Comparison of ENCODE assay signal across 12 cellular contexts in the genomic region with DNA sequence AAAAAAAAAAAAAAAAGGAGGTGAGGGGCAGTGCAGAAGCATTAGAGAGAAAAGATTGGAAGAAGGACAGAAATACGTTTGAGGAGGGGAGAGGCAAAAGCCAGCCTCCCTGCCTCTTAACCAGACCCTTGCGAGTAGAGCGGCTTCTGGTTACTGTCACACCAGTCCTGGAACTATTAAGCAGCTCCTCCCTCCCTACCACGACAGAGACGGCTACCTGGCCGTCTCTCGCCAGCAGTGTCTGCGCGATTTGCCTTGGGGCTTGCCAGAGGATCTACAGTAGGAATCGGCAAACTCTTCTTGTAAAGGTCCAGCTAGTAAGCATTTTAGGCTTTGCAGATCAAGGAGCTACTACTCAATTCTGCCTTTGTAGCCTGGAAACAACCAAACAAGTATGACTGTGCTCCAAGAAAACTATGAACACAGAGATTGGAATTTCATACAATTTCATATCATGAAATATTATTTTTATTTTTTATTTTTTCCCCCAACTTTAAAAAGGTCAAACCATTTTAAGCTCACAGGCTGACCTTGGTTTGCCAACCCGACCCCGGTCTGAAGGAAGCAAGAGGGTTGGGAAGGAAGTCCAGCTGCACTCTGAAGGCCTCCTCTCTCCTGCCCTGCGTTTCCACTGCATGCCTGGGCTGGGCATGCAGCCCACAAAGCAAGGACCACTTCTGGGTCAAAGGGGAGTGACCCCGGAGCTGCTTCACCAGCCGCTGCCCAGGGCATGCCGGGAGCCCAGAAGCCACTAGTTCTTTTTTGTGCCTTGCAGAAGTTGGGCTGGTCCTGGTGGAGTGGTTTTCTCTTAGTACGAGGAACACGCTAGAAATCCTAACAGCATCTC.
"Had no signal": no experiment of that assay in that cellular context is flagged by ENCODE, and none has a peak within 500 bp of the region (broad histone marks: within the 10 kb centered on the region; RNA-seq: fewer than 3 reads in every experiment).

No MANE protein-coding gene starts in this region.

- H3K9me3 ChIP-seq: esophagus muscularis mucosa, ovary, tibial artery had no signal

- H3K4me3 ChIP-seq: esophagus muscularis mucosa, ovary, tibial artery had no signal

- H3K27me3 ChIP-seq: esophagus muscularis mucosa, ovary, tibial artery had no signal

- H3K27ac ChIP-seq: esophagus muscularis mucosa, ovary, tibial artery had no signal

- DNase-seq: activated CD4-positive, alpha-beta T cell treated with anti-CD3 and anti-CD28 coated beads, Interleukin-2, amount 50 U/mL, for 4 hours; activated CD4-positive, CD25-positive, alpha-beta regulatory T cell treated with anti-CD3 and anti-CD28 coated beads, Interleukin-2, amount 50 U/mL, for 72 hours; activated effector memory CD4-positive, alpha-beta T cell treated with Interleukin-2 at 50 U/mL for 16 hours; activated T-cell treated with anti-CD3 and anti-CD28 coated beads, Interleukin-2, amount 50 U/mL, for 24 hours; amygdala; endodermal cell; kidney glomerular epithelial cell; ovary; stimulated activated CD4-positive, alpha-beta T cell treated with anti-CD3 and anti-CD28 coated beads, Interleukin-4, amount 100 ng/mL, for 4 hours; T-helper 9 cell; tibial artery had no signal

- H3K36me3 ChIP-seq: ovary, tibial artery had no signal
